In the genomic region with DNA sequence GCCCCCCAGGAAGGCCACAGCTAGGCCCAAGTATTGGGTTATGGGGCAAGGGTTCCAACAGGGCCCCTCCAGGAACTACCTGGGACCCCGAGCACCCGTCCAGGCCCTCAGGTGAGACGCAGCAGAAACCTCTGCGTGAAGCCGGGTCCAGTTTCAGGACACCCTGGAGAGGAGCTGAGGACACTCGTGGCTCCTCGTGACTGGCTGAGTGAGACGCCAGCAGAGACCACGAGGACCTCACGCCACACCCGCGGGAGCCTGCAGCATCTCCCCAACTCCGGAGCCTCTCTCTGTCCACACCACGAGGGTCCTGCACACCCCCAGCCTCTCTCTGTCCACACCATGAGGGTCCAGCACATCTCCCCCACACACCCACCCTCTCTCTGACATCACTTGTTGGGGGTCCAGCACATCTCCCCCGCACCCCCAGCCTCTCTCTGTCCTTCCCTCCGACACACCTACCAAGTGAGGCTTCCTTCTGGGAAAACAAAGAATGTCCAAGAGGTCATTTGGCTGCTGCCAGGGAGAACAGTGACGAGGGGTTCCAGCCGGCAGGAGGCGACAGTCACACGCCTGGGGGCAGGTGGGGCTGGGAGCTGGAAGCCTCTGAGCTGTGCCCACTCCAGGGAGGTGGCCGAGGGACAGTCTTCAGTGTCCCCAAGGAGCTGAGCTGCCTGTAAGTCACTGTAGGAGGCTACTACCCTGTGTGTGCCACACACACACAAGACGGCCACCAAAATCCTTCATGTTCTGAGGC, we compare ENCODE assay signal across 16 cellular contexts. TPM values are rescaled to one million over a fixed set of nuclear protein-coding genes. Genes with fewer than 3 reads are reported as not detected.
DNase-seq lines count a peak whose midpoint lies in the region; ATAC-seq and TF ChIP-seq lines count a peak whose summit lies in the region.
"Had no signal": no experiment of that assay in that cellular context is flagged by ENCODE, and none has a peak within 500 bp of the region (broad histone marks: within the 10 kb centered on the region; RNA-seq: fewer than 3 reads in every experiment).

No MANE protein-coding gene starts in this region.

- no peak for ATAC-seq in SK-N-SH treated with all-trans-retinoic acid at 6 μM for 48 hours
- no peak for ATAC-seq in upper lobe of left lung (ENCODE audit: low FRiP score in 2 of 2)
- ATAC-seq in GM21786 (IDR thresholded peaks at IDR 0.05; ENCODE audit: unreplicated experiment): no peak

- no peaks in the 10 kb centered on the region for H3K4me1 Mint-ChIP-seq in chondrocyte (ENCODE audit: low read depth)

- no peak overlapping the region for H3K4me2 ChIP-seq in SK-N-SH

- H3K4me3 Mint-ChIP-seq in chondrocyte (ENCODE audit: unreplicated experiment): no peak overlapping the region

- H3K36me3 Mint-ChIP-seq in chondrocyte (ENCODE audit: low read depth): no peaks in the 10 kb centered on the region

- no peak for TF ChIP-seq POLR2A in upper lobe of left lung (IDR thresholded peaks at IDR 0.05)

- no peak for TF ChIP-seq CTCF in SK-N-SH (IDR thresholded peaks at IDR 0.05)
- no peak for TF ChIP-seq CTCF in chondrocyte (IDR thresholded peaks at IDR 0.05)
- no peak for TF ChIP-seq CTCF in upper lobe of left lung (IDR thresholded peaks at IDR 0.05)

- H3K4me1 ChIP-seq in SK-N-SH (ENCODE audit: control insufficient read depth in 1 of 2, insufficient read depth in 2 of 2, low read depth in 1 of 2, low read length in 1 of 2): no peaks in the 10 kb centered on the region
- no peaks in the 10 kb centered on the region for H3K4me1 ChIP-seq in upper lobe of left lung
- H3K4me1 ChIP-seq: SJCRH30 had no signal

- WGBS in SK-N-SH (ENCODE audit: low lambda C conversion rate): 61% methylated on average over 16 of the region's 22 CpGs
- WGBS in upper lobe of left lung, 2 donors: 67 to 84% methylated on average over 9 to 22 of the region's 22 CpGs

- no peak overlapping the region for H3K4me3 ChIP-seq in SK-N-SH (ENCODE audit: low read depth in 2 of 2, low read length in 1 of 2)
- H3K4me3 ChIP-seq in upper lobe of left lung: no peak overlapping the region
- H3K4me3 ChIP-seq: SJCRH30 had no signal

- no peaks in the 10 kb centered on the region for H3K9me2 ChIP-seq in SK-N-SH

- H3K9me3 ChIP-seq in SK-N-SH: no peaks in the 10 kb centered on the region
- H3K9me3 ChIP-seq in upper lobe of left lung: no peaks in the 10 kb centered on the region
- H3K9me3 ChIP-seq: SJCRH30 had no signal

- no peak for TF ChIP-seq RAD21 in SK-N-SH (IDR thresholded peaks at IDR 0.05; ENCODE audit: low read length)

- H4K20me1 ChIP-seq in SK-N-SH (ENCODE audit: insufficient read depth): no peaks in the 10 kb centered on the region

- no peaks in the 10 kb centered on the region for H3F3A ChIP-seq in SK-N-SH (replicated peaks; ENCODE audit: insufficient read depth)

- H3K36me3 ChIP-seq in SK-N-SH (replicated peaks in 1 of 2; ENCODE audit: control insufficient read depth in 1 of 2, insufficient read depth in 2 of 2, low read length in 1 of 2) (no peaks in the 10 kb centered on the region), upper lobe of left lung (no peaks in the 10 kb centered on the region)
- H3K36me3 ChIP-seq: SJCRH30 had no signal

- TF ChIP-seq EP300 in SK-N-SH (IDR thresholded peaks at IDR 0.05; ENCODE audit: borderline replicate concordance in 1 of 2, low read depth in 1 of 2, low read length in 1 of 2) (no peak), upper lobe of left lung (IDR thresholded peaks at IDR 0.05) (no peak)

- H3K79me2 ChIP-seq in SK-N-SH (ENCODE audit: insufficient read depth): no peaks in the 10 kb centered on the region

- DNase-seq in SK-N-SH (peak; percentile 30), chondrocyte (ENCODE audit: low spot score) (peak; percentile 82), mesenteric fat pad (ENCODE audit: low spot score) (peak; percentile 82), upper lobe of left lung (peak; percentile 19 to 49), NCI-H1417 (lab: John Stamatoyannopoulos, UW) (no peak), HT-29 (ENCODE audit: low spot score) (no peak)
- DNase-seq: GDM1; NCI-H1105 treated with DMSO at 0.1 percent for 48 hours; NCI-H187; NCI-H226; NCI-H526; NK-92 treated with Interleukin-12 subunit alpha and Interleukin-12 subunit beta, amount 100 ng/mL, for 24 hours; SJCRH30 had no signal

- CTCF ChIA-PET in SK-N-SH (lab: Yijun Ruan, JAX): interaction anchor here (0.7 to 2.5 kb wide), 5 partner anchors 10 to 20 kb away, joined by 4 to 12 read pairs (median 4); no protein-coding TSS in a partner anchor

- H3K27ac Mint-ChIP-seq in chondrocyte (ENCODE audit: unreplicated experiment): no peak overlapping the region

- H3K27me3 Mint-ChIP-seq in chondrocyte (ENCODE audit: low read depth): peaks cover 7% of the 10 kb centered on the region

- H3K27ac ChIP-seq in SK-N-SH (ENCODE audit: low read depth in 2 of 2, low read length in 1 of 2) (no peak overlapping the region), upper lobe of left lung (no peak overlapping the region)
- H3K27ac ChIP-seq: 22Rv1, SJCRH30 had no signal

- no peak overlapping the region for H3K9ac ChIP-seq in SK-N-SH

- H3K27me3 ChIP-seq in SK-N-SH (ENCODE audit: insufficient read depth) (no peaks in the 10 kb centered on the region), upper lobe of left lung (no peaks in the 10 kb centered on the region)
- H3K27me3 ChIP-seq: SJCRH30 had no signal

- H3K9me3 Mint-ChIP-seq in chondrocyte (ENCODE audit: low read depth): no peaks in the 10 kb centered on the region

- H2AFZ ChIP-seq in SK-N-SH (ENCODE audit: low read depth): no peak overlapping the region

- POLR2A ChIA-PET in SK-N-SH (lab: Yijun Ruan, JAX): no interaction called here

TF ChIP-seq in SK-N-SH, 30 proteins besides CTCF, POLR2A, EP300 and RAD21 (continues in another document):
- TF ChIP-seq, protein P1, sequence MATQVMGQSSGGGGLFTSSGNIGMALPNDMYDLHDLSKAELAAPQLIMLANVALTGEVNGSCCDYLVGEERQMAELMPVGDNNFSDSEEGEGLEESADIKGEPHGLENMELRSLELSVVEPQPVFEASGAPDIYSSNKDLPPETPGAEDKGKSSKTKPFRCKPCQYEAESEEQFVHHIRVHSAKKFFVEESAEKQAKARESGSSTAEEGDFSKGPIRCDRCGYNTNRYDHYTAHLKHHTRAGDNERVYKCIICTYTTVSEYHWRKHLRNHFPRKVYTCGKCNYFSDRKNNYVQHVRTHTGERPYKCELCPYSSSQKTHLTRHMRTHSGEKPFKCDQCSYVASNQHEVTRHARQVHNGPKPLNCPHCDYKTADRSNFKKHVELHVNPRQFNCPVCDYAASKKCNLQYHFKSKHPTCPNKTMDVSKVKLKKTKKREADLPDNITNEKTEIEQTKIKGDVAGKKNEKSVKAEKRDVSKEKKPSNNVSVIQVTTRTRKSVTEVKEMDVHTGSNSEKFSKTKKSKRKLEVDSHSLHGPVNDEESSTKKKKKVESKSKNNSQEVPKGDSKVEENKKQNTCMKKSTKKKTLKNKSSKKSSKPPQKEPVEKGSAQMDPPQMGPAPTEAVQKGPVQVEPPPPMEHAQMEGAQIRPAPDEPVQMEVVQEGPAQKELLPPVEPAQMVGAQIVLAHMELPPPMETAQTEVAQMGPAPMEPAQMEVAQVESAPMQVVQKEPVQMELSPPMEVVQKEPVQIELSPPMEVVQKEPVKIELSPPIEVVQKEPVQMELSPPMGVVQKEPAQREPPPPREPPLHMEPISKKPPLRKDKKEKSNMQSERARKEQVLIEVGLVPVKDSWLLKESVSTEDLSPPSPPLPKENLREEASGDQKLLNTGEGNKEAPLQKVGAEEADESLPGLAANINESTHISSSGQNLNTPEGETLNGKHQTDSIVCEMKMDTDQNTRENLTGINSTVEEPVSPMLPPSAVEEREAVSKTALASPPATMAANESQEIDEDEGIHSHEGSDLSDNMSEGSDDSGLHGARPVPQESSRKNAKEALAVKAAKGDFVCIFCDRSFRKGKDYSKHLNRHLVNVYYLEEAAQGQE (IDR thresholded peaks at IDR 0.05; ENCODE audit: low read depth, low read length): no peak

TF ChIP-seq in SK-N-SH treated with all-trans-retinoic acid at 6 μM for 48 hours, 23 proteins besides CTCF, POLR2A, EP300 and RAD21:
- TF ChIP-seq OSR1 (CRISPR knock-in tag; IDR thresholded peaks at IDR 0.05) (no peak), TCF4 (CRISPR knock-in tag; IDR thresholded peaks at IDR 0.05; ENCODE audit: borderline replicate concordance) (no peak)

RNA-seq across cellular contexts. Expression of a gene that starts 46.1 kb away (rescaled TPM):
- polyA plus RNA-seq in SK-N-SH (2012; rRNA removed): 24.3 and 25.1 TPM in 2 replicates
- 20.7 and 25.7 TPM in 2 replicates for polyA plus RNA-seq in SK-N-SH (2012; cell fraction: cytosol; rRNA removed)
- polyA plus RNA-seq in SK-N-SH (2012; cell fraction: nucleus; rRNA removed): 39.2 and 43.0 TPM in 2 replicates
- 24.3 to 27.5 TPM (median 25.1 TPM) in 3 replicates for total RNA-seq in chondrocyte
- 27.4 TPM for total RNA-seq in mesenteric fat pad
- 10 to 100 TPM; 20.5 to 60.8 (median 28.7) TPM for total RNA-seq in upper lobe of left lung
- 30.3 and 37.5 TPM in 2 replicates for total RNA-seq in HT-29 (2014; rRNA removed; shearing (Covaris generic))

Comparison
In these comparisons a context has a peak if more than half of its experiments do, and no peak if none do; other contexts are left out.
1. DNase-seq: peak in SK-N-SH (single experiment), chondrocyte (single experiment), mesenteric fat pad (single experiment) and upper lobe of left lung (2 of 2); none in NCI-H1417 (0 of 3) and HT-29 (single experiment).